10 cellular contexts compared by ENCODE assay signal in the genomic region with DNA sequence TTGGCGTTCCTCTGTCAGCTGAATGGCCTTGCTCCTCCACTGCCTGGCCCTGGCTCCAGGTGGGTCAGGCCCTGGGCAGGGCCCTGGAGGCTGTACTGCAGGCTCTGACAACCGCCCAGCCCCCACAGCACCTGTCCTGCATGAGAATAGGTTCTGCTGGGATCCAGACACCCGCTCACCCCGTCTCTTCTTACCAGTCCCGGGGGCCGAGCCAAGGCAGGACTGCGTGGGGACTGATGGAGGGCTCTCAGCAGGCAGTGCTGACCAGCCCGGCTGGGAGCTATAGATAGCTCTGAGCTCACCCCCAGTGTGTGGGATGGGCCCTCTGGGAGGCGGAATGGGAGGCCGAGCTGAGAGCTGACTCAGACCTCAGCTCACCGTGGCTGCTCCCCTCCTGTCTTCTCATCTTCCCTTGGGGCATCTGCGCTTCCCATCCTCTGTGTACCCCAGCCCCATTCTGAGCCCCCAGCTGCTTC. TPM values are rescaled to one million over a fixed set of nuclear protein-coding genes. Genes with fewer than 3 reads are reported as not detected.
DNase-seq lines count a peak whose midpoint lies in the region; ATAC-seq and TF ChIP-seq lines count a peak whose summit lies in the region.
"Had no signal": no experiment of that assay in that cellular context is flagged by ENCODE, and none has a peak within 500 bp of the region (broad histone marks: within the 10 kb centered on the region; RNA-seq: fewer than 3 reads in every experiment).

No MANE protein-coding gene starts in this region.

- H3K4me1 Mint-ChIP-seq in glutamatergic neuron (ENCODE audit: low read depth, unreplicated experiment) = peaks cover 31% of the 10 kb centered on the region
- H3K4me1 Mint-ChIP-seq in CD8-positive, alpha-beta T cell (ENCODE audit: low read depth) = no peaks in the 10 kb centered on the region
- H3K4me1 Mint-ChIP-seq: activated CD4-positive, alpha-beta T cell treated with anti-CD3 and anti-CD28 coated beads for 36 hours had no signal

- H3K36me3 Mint-ChIP-seq in glutamatergic neuron (ENCODE audit: unreplicated experiment) = no peaks in the 10 kb centered on the region
- no peaks in the 10 kb centered on the region for H3K36me3 Mint-ChIP-seq in CD8-positive, alpha-beta T cell

- no peaks in the 10 kb centered on the region for H3K27me3 ChIP-seq in CD8-positive, alpha-beta T cell (ENCODE audit: insufficient read depth, low read length)

- no peaks in the 10 kb centered on the region for H3K4me1 ChIP-seq in CD8-positive, alpha-beta T cell (ENCODE audit: insufficient read depth, low read length)

- H3K36me3 ChIP-seq in CD8-positive, alpha-beta T cell (ENCODE audit: insufficient read depth, low read length) = no peaks in the 10 kb centered on the region

- ATAC-seq in HG02885 (IDR thresholded peaks at IDR 0.05; ENCODE audit: poor library complexity, unreplicated experiment) = no peak
- ATAC-seq in left lobe of liver = no peak
- no peak for ATAC-seq in CD8-positive, alpha-beta T cell
- ATAC-seq: activated CD4-positive, alpha-beta T cell treated with anti-CD3 and anti-CD28 coated beads for 36 hours had no signal

- H3K9me3 Mint-ChIP-seq in glutamatergic neuron (ENCODE audit: unreplicated experiment) = peaks cover 5% of the 10 kb centered on the region
- H3K9me3 Mint-ChIP-seq in CD8-positive, alpha-beta T cell = no peaks in the 10 kb centered on the region

- no peak overlapping the region for H3K27ac Mint-ChIP-seq in glutamatergic neuron (ENCODE audit: unreplicated experiment)
- H3K27ac Mint-ChIP-seq in CD8-positive, alpha-beta T cell = no peak overlapping the region
- H3K27ac Mint-ChIP-seq: activated CD4-positive, alpha-beta T cell treated with anti-CD3 and anti-CD28 coated beads for 36 hours had no signal

- POLR2A ChIA-PET in CD8-positive, alpha-beta T cell (lab: Charles Lee) = interaction anchor here (0.5 kb wide), 1 partner anchor 1401 kb away, joined by 3 read pairs; no protein-coding TSS in a partner anchor

- in situ Hi-C loops in G401 (cut with HindIII; ENCODE audit: low sequenced_read_pairs) = no loop called here

- H3K27me3 Mint-ChIP-seq in glutamatergic neuron (ENCODE audit: unreplicated experiment) = peaks cover 5% of the 10 kb centered on the region
- H3K27me3 Mint-ChIP-seq in CD8-positive, alpha-beta T cell (ENCODE audit: low read depth) = peaks cover 3% of the 10 kb centered on the region
- H3K27me3 Mint-ChIP-seq: activated CD4-positive, alpha-beta T cell treated with anti-CD3 and anti-CD28 coated beads for 36 hours had no signal

- no peak for TF ChIP-seq CTCF in glutamatergic neuron (IDR thresholded peaks at IDR 0.05; ENCODE audit: partially characterized antibody, unreplicated experiment)
- TF ChIP-seq CTCF in CD8-positive, alpha-beta T cell (IDR thresholded peaks at IDR 0.05) = no peak

- DNase-seq in G401 (ENCODE audit: low spot score) (peak; percentile 55), T1000 (lab: John Stamatoyannopoulos, UW) (peak; percentile 65), glutamatergic neuron (peak; percentile 71), posterior cingulate gyrus (peak in 8 of 10 donors; percentile 51 to 96 (median 74)), COLO668 (lab: John Stamatoyannopoulos, UW; ENCODE audit: unreplicated experiment) (no peak), left lobe of liver (ENCODE audit: low spot score) (no peak)
- no peak for DNase-seq in CD8-positive, alpha-beta T cell
- DNase-seq: activated CD4-positive, alpha-beta T cell treated with anti-CD3 and anti-CD28 coated beads for 36 hours had no signal

- intact Hi-C loops in posterior cingulate gyrus (cut with DNase I) = no loop called here
- intact Hi-C loops in CD8-positive, alpha-beta T cell (cut with DNase I, micrococcal nuclease) = no loop called here

- no peak overlapping the region for H3K4me3 Mint-ChIP-seq in glutamatergic neuron (ENCODE audit: unreplicated experiment)
- no peak overlapping the region for H3K4me3 Mint-ChIP-seq in CD8-positive, alpha-beta T cell
- H3K4me3 Mint-ChIP-seq: activated CD4-positive, alpha-beta T cell treated with anti-CD3 and anti-CD28 coated beads for 36 hours had no signal

- no peak overlapping the region for H3K27ac ChIP-seq in CD8-positive, alpha-beta T cell (ENCODE audit: low read depth, low read length)

- CTCF ChIA-PET in CD8-positive, alpha-beta T cell (lab: Charles Lee) = no interaction called here

- H3K9me3 ChIP-seq in CD8-positive, alpha-beta T cell (ENCODE audit: low read length) = no peaks in the 10 kb centered on the region

- no peak overlapping the region for H3K4me3 ChIP-seq in CD8-positive, alpha-beta T cell (ENCODE audit: low read depth, low read length)
- H3K4me3 ChIP-seq: lung had no signal

RNA-seq across cellular contexts. Expression of gene TEAD4, which starts 39.6 kb away (rescaled TPM):
- total RNA-seq in G401 (2014; rRNA removed; shearing (Covaris generic)) = 34.3 and 35.9 TPM in 2 replicates
- total RNA-seq in glutamatergic neuron (ENCODE audit: unreplicated experiment) = 3.8 TPM
- 1.6 TPM for total RNA-seq in left lobe of liver
- not detected for total RNA-seq in CD8-positive, alpha-beta T cell

Comparison
In these comparisons a context has a peak if more than half of its experiments do, and no peak if none do; other contexts are left out.
1. DNase-seq: peak in G401 (single experiment), T1000 (single experiment), glutamatergic neuron (single experiment) and posterior cingulate gyrus (8 of 10); none in COLO668 (single experiment), left lobe of liver (single experiment) and CD8-positive, alpha-beta T cell (0 of 7).